ENCODE assay signal across 14 cellular contexts in genomic region chr7:43553999-43554398, GRCh38. TPM values are rescaled to one million over a fixed set of nuclear protein-coding genes. Genes with fewer than 3 reads are reported as not detected.
DNase-seq lines count a peak whose midpoint lies in the region; ATAC-seq and TF ChIP-seq lines count a peak whose summit lies in the region.
"Had no signal": no experiment of that assay in that cellular context is flagged by ENCODE, and none has a peak within 500 bp of the region (broad histone marks: within the 10 kb centered on the region; RNA-seq: fewer than 3 reads in every experiment).

No MANE protein-coding gene starts in this region.

- peak; percentile 69 for DNase-seq in AG10803 (ENCODE audit: low read depth)
- DNase-seq in Jurkat, Clone E6-1 (ENCODE audit: low read depth, low spot score) = peak; percentile 70
- DNase-seq in activated T-cell treated with anti-CD3 and anti-CD28 coated beads, Interleukin-2, amount 50 U/mL, for 4 hours = no peak
- DNase-seq in fibroblast of villous mesenchyme (ENCODE audit: low read depth) = peak; percentile 32
- no peak for DNase-seq in NCI-H1105 treated with DMSO at 0.1 percent for 48 hours (lab: John Stamatoyannopoulos, UW)
- no peak for DNase-seq in DMS 273 (lab: John Stamatoyannopoulos, UW; ENCODE audit: unreplicated experiment)
- DNase-seq in NCI-H82 (lab: John Stamatoyannopoulos, UW) = no peak
- DNase-seq: activated CD4-positive, CD25-positive, alpha-beta regulatory T cell treated with anti-CD3 and anti-CD28 coated beads, Interleukin-2, amount 50 U/mL, for 72 hours; gastrocnemius medialis; NCI-H2081 treated with DMSO at 0.1 percent for 48 hours; SHP77; uterus had no signal

- no peaks in the 10 kb centered on the region for H3K27me3 Mint-ChIP-seq in activated T-cell treated with anti-CD3 and anti-CD28 coated beads, Interleukin-2, amount 50 U/mL, for 4 hours (ENCODE audit: low read depth)

- no peaks in the 10 kb centered on the region for H3K36me3 Mint-ChIP-seq in activated T-cell treated with anti-CD3 and anti-CD28 coated beads, Interleukin-2, amount 50 U/mL, for 4 hours (ENCODE audit: insufficient read depth)
- H3K36me3 Mint-ChIP-seq: memory B cell had no signal

- H3K4me1 Mint-ChIP-seq in activated T-cell treated with anti-CD3 and anti-CD28 coated beads, Interleukin-2, amount 50 U/mL, for 4 hours (ENCODE audit: low read depth) = peaks cover 24% of the 10 kb centered on the region
- H3K4me1 Mint-ChIP-seq: memory B cell had no signal

- ATAC-seq in activated T-cell treated with anti-CD3 and anti-CD28 coated beads, Interleukin-2, amount 50 U/mL, for 4 hours = peak; percentile 30 to 66
- no peak for ATAC-seq in GM21619 (IDR thresholded peaks at IDR 0.05; ENCODE audit: unreplicated experiment)
- ATAC-seq: gastrocnemius medialis had no signal

- H3K9me3 Mint-ChIP-seq in activated T-cell treated with anti-CD3 and anti-CD28 coated beads, Interleukin-2, amount 50 U/mL, for 4 hours = no peaks in the 10 kb centered on the region
- H3K9me3 Mint-ChIP-seq: memory B cell had no signal

- H3K4me3 ChIP-seq in AG10803 (ENCODE audit: low read length) (no peak overlapping the region), fibroblast of villous mesenchyme (ENCODE audit: low read depth, low read length) (no peak overlapping the region)
- H3K4me3 ChIP-seq in Jurkat, Clone E6-1 (ENCODE audit: low read length) = peak overlapping the region; percentile 5
- H3K4me3 ChIP-seq: gastrocnemius medialis, uterus had no signal

- H3K4me3 Mint-ChIP-seq in activated T-cell treated with anti-CD3 and anti-CD28 coated beads, Interleukin-2, amount 50 U/mL, for 4 hours = no peak overlapping the region
- H3K4me3 Mint-ChIP-seq: memory B cell had no signal

- TF ChIP-seq CTCF in AG10803 (conservative IDR thresholded peaks at IDR 0.05; ENCODE audit: low read length) = no peak
- TF ChIP-seq CTCF in fibroblast of villous mesenchyme (IDR thresholded peaks at IDR 0.05; ENCODE audit: insufficient read depth, low read depth, low read length) = no peak

RNA-seq across cellular contexts. Expression of gene STK17A, which starts 28.9 kb away (rescaled TPM):
- 31.3 TPM for polyA plus RNA-seq in Jurkat, Clone E6-1 (2012; ENCODE audit: insufficient read depth, insufficient read length)
- total RNA-seq in activated T-cell treated with anti-CD3 and anti-CD28 coated beads, Interleukin-2, amount 50 U/mL, for 4 hours = 10 to 100 TPM; 32.0 to 40.1 (median 33.3) TPM
- 50.6 and 91.1 TPM in 2 replicates for total RNA-seq in fibroblast of villous mesenchyme

Comparison
In these comparisons a context has a peak if more than half of its experiments do, and no peak if none do; other contexts are left out.
1. DNase-seq: peak in AG10803 (single experiment), Jurkat, Clone E6-1 (single experiment) and fibroblast of villous mesenchyme (single experiment); none in activated T-cell treated with anti-CD3 and anti-CD28 coated beads, Interleukin-2, amount 50 U/mL, for 4 hours (single experiment), NCI-H1105 treated with DMSO at 0.1 percent for 48 hours (single experiment), DMS 273 (single experiment) and NCI-H82 (single experiment).